ENCODE assay signal across 1 cellular context in genomic region chr7:12211054-12212050, GRCh38.
TF ChIP-seq lines count a peak whose summit lies in the region.

Gene TMEM106B, plus strand, starts transcription at chr7:12211294. Its CDS starts 3,517 bp downstream, at chr7:12214811.

TF ChIP-seq in HepG2, 621 proteins besides CTCF, POLR2A, EP300 and RAD21 (continued from another document and continues in another):
- TF ChIP-seq MED8 (CRISPR knock-in tag; IDR thresholded peaks at IDR 0.05; ENCODE audit: insufficient replicate concordance) (no peak), ZFYVE20 (CRISPR knock-in tag; IDR thresholded peaks at IDR 0.05; ENCODE audit: borderline replicate concordance, low read depth) (peak; percentile 37; the same call in 1 of the 2 replicates), KLF11 (CRISPR knock-in tag; IDR thresholded peaks at IDR 0.05) (peak; percentile 82; the same call in 1 of the 2 replicates), ZBED4 (CRISPR knock-in tag; IDR thresholded peaks at IDR 0.05; ENCODE audit: borderline replicate concordance) (peak; percentile 95), ZNF335 (CRISPR knock-in tag; IDR thresholded peaks at IDR 0.05) (no peak; the same call in 1 of the 2 replicates), IRF1 (CRISPR knock-in tag; IDR thresholded peaks at IDR 0.05; ENCODE audit: low read depth) (peak; percentile 94), PRDM15 (CRISPR knock-in tag; IDR thresholded peaks at IDR 0.05) (peak; percentile 60; the same call in 1 of the 2 replicates), ZBTB20 (CRISPR knock-in tag; IDR thresholded peaks at IDR 0.05; ENCODE audit: borderline replicate concordance, low read depth) (peak; percentile 78; the same call in 1 of the 2 replicates), ZNF142 (CRISPR knock-in tag; IDR thresholded peaks at IDR 0.05) (peak; percentile 77; the same call in 1 of the 2 replicates), ARNT2 (CRISPR knock-in tag; IDR thresholded peaks at IDR 0.05; ENCODE audit: low read depth) (peak; percentile 97), ZNF644 (CRISPR knock-in tag; IDR thresholded peaks at IDR 0.05; ENCODE audit: low read depth) (peak; percentile 4; the same call in 1 of the 2 replicates), PHF21A (CRISPR knock-in tag; IDR thresholded peaks at IDR 0.05) (peak; percentile 95), ZBTB25 (CRISPR knock-in tag; IDR thresholded peaks at IDR 0.05) (no peak; the same call in 1 of the 2 replicates), HMG20A (CRISPR knock-in tag; IDR thresholded peaks at IDR 0.05; ENCODE audit: borderline replicate concordance) (peak; percentile 65; the same call in 1 of the 2 replicates), JARID2 (CRISPR knock-in tag; IDR thresholded peaks at IDR 0.05; ENCODE audit: insufficient replicate concordance) (no peak), ZNF317 (CRISPR knock-in tag; IDR thresholded peaks at IDR 0.05) (peak; percentile 79), ARHGAP35 (CRISPR knock-in tag; IDR thresholded peaks at IDR 0.05; ENCODE audit: borderline replicate concordance) (peak; percentile 100), ZNF552 (CRISPR knock-in tag; IDR thresholded peaks at IDR 0.05; ENCODE audit: borderline replicate concordance) (peak; percentile 99), ZBTB3 (CRISPR knock-in tag; IDR thresholded peaks at IDR 0.05; ENCODE audit: borderline replicate concordance, low read depth) (0 out of 2 replicates have a peak, but pooled peaks have one; percentile 88), ETS1 (CRISPR knock-in tag; IDR thresholded peaks at IDR 0.05) (peak; percentile 89; the same call in 1 of the 2 replicates), ATF6 (CRISPR knock-in tag; conservative IDR thresholded peaks at IDR 0.05) (no peak), ZSCAN29 (CRISPR knock-in tag; conservative IDR thresholded peaks at IDR 0.05) (peak; percentile 93), TARDBP (CRISPR knock-in tag; IDR thresholded peaks at IDR 0.05) (peak; percentile 91), ZNF33B (CRISPR knock-in tag; IDR thresholded peaks at IDR 0.05) (peak; percentile 99), NR3C1 (CRISPR knock-in tag; IDR thresholded peaks at IDR 0.05) (no peak), ZBTB34 (CRISPR knock-in tag; IDR thresholded peaks at IDR 0.05) (peak; percentile 84), ZNF264 (CRISPR knock-in tag; IDR thresholded peaks at IDR 0.05) (peak; percentile 62), ZSCAN21 (CRISPR knock-in tag; IDR thresholded peaks at IDR 0.05; ENCODE audit: borderline replicate concordance) (peak; percentile 99), IRF9 (CRISPR knock-in tag; IDR thresholded peaks at IDR 0.05; ENCODE audit: borderline replicate concordance) (peak; percentile 98), YEATS2 (CRISPR knock-in tag; IDR thresholded peaks at IDR 0.05; ENCODE audit: borderline replicate concordance) (peak; percentile 93), EZH2 (conservative IDR thresholded peaks at IDR 0.05; ENCODE audit: low read depth, low read length) (no peak), ZFP41 (CRISPR knock-in tag; IDR thresholded peaks at IDR 0.05; ENCODE audit: borderline replicate concordance) (peak; percentile 95; the same call in 1 of the 2 replicates), ETV6 (CRISPR knock-in tag; conservative IDR thresholded peaks at IDR 0.05) (peak; percentile 88)
